1 cellular context compared by ENCODE assay signal in genomic region chr4:9123516-9124126, GRCh38.
A peak's percentile ranks its signal among the peaks of the same experiment; 100 is the strongest.
TF ChIP-seq lines count a peak whose summit lies in the region.
"Not testable (repeated sequence)": the region's sequence is repeated elsewhere in the genome, so short reads cannot be mapped to it uniquely, and the experiment has no call there.

No MANE protein-coding gene starts in this region.

TF ChIP-seq in HepG2, 621 proteins besides CTCF, POLR2A, EP300 and RAD21:
- peak; percentile 18; the same call in 1 of the 2 replicates for TF ChIP-seq FOXK1 (CRISPR knock-in tag; IDR thresholded peaks at IDR 0.05; ENCODE audit: borderline replicate concordance, low read depth)
- peak; percentile 38 for TF ChIP-seq SMC3 (IDR thresholded peaks at IDR 0.05; ENCODE audit: low read length)
- peak; percentile 18; the same call in 1 of the 2 replicates for TF ChIP-seq FOXA3 (CRISPR knock-in tag; IDR thresholded peaks at IDR 0.05)
- TF ChIP-seq FOXA1 (IDR thresholded peaks at IDR 0.05) = not testable (repeated sequence)
- TF ChIP-seq FOXA1 (CRISPR knock-in tag; IDR thresholded peaks at IDR 0.05) = peak; percentile 63
- TF ChIP-seq STAG1 (CRISPR knock-in tag; IDR thresholded peaks at IDR 0.05) = peak; percentile 74
